1 cellular context compared by ENCODE assay signal in genomic region chr20:49278817-49279676, GRCh38.
TF ChIP-seq lines count a peak whose summit lies in the region.

No MANE protein-coding gene starts in this region.

TF ChIP-seq in HepG2, 621 proteins besides CTCF, POLR2A, EP300 and RAD21 (continued from another document):
- TF ChIP-seq THAP8 (CRISPR knock-in tag; IDR thresholded peaks at IDR 0.05; ENCODE audit: borderline replicate concordance) = 0 out of 2 replicates have a peak, but pooled peaks have one; percentile 35
- 0 out of 2 replicates have a peak, but pooled peaks have one; percentile 25 for TF ChIP-seq ZSCAN9 (CRISPR knock-in tag; IDR thresholded peaks at IDR 0.05; ENCODE audit: borderline replicate concordance)
- peak; percentile 79; the same call in 1 of the 2 replicates for TF ChIP-seq ZNF20 (CRISPR knock-in tag; IDR thresholded peaks at IDR 0.05)
- TF ChIP-seq ZSCAN29 (CRISPR knock-in tag; conservative IDR thresholded peaks at IDR 0.05) = no peak
- no peak for TF ChIP-seq ZNF124 (CRISPR knock-in tag; IDR thresholded peaks at IDR 0.05)
- no peak for TF ChIP-seq ZNF496 (CRISPR knock-in tag; IDR thresholded peaks at IDR 0.05; ENCODE audit: insufficient replicate concordance)
- no peak for TF ChIP-seq ZMAT3 (CRISPR knock-in tag; conservative IDR thresholded peaks at IDR 0.05)
- TF ChIP-seq NFRKB (IDR thresholded peaks at IDR 0.05) = no peak
- peak; percentile 91 for TF ChIP-seq ZNF546 (CRISPR knock-in tag; conservative IDR thresholded peaks at IDR 0.05)
- no peak; the same call in 1 of the 2 replicates for TF ChIP-seq ZBTB7A (CRISPR knock-in tag; IDR thresholded peaks at IDR 0.05)
- TF ChIP-seq ZNF33A (CRISPR knock-in tag; IDR thresholded peaks at IDR 0.05; ENCODE audit: borderline replicate concordance) = 0 out of 2 replicates have a peak, but pooled peaks have one; percentile 7
- no peak for TF ChIP-seq NFKBIZ (CRISPR knock-in tag; IDR thresholded peaks at IDR 0.05)
- no peak for TF ChIP-seq ZNF709 (CRISPR knock-in tag; IDR thresholded peaks at IDR 0.05)
- no peak; the same call in 1 of the 2 replicates for TF ChIP-seq NCOA5 (CRISPR knock-in tag; IDR thresholded peaks at IDR 0.05)
- no peak for TF ChIP-seq TAF15 (IDR thresholded peaks at IDR 0.05; ENCODE audit: low read depth, low read length, poor library complexity, severe bottlenecking)
- TF ChIP-seq ZNF773 (CRISPR knock-in tag; IDR thresholded peaks at IDR 0.05; ENCODE audit: borderline replicate concordance) = no peak; the same call in 1 of the 2 replicates
- TF ChIP-seq JUN (CRISPR knock-in tag; IDR thresholded peaks at IDR 0.05) = no peak
- TF ChIP-seq UBTF (CRISPR knock-in tag; IDR thresholded peaks at IDR 0.05) = no peak
- TF ChIP-seq ZNF766 (CRISPR knock-in tag; IDR thresholded peaks at IDR 0.05; ENCODE audit: borderline replicate concordance) = no peak
- no peak for TF ChIP-seq ZBTB44 (CRISPR knock-in tag; IDR thresholded peaks at IDR 0.05)
- TF ChIP-seq PITX1 (CRISPR knock-in tag; IDR thresholded peaks at IDR 0.05) = 0 out of 2 replicates have a peak, but pooled peaks have one; percentile 1
- TF ChIP-seq MTERF4 (CRISPR knock-in tag; IDR thresholded peaks at IDR 0.05) = no peak
- TF ChIP-seq AKAP8 (CRISPR knock-in tag; IDR thresholded peaks at IDR 0.05) = no peak
- TF ChIP-seq REL (CRISPR knock-in tag; conservative IDR thresholded peaks at IDR 0.05) = no peak
- no peak for TF ChIP-seq PCBP1 (IDR thresholded peaks at IDR 0.05; ENCODE audit: borderline replicate concordance, low read depth, low read length)
- no peak for TF ChIP-seq ZFP41 (CRISPR knock-in tag; IDR thresholded peaks at IDR 0.05; ENCODE audit: borderline replicate concordance)
- no peak; the same call in 1 of the 2 replicates for TF ChIP-seq ZFP82 (CRISPR knock-in tag; IDR thresholded peaks at IDR 0.05; ENCODE audit: borderline replicate concordance)
- TF ChIP-seq NPAS2 (CRISPR knock-in tag; IDR thresholded peaks at IDR 0.05; ENCODE audit: borderline replicate concordance) = no peak
- TF ChIP-seq ZNF335 (CRISPR knock-in tag; IDR thresholded peaks at IDR 0.05) = no peak; the same call in 1 of the 2 replicates
- no peak; the same call in 1 of the 2 replicates for TF ChIP-seq SSRP1 (CRISPR knock-in tag; IDR thresholded peaks at IDR 0.05)
- TF ChIP-seq CAMTA2 (CRISPR knock-in tag; IDR thresholded peaks at IDR 0.05; ENCODE audit: borderline replicate concordance) = no peak
- no peak for TF ChIP-seq NFE2 (CRISPR knock-in tag; IDR thresholded peaks at IDR 0.05)
- TF ChIP-seq ZNF644 (CRISPR knock-in tag; IDR thresholded peaks at IDR 0.05; ENCODE audit: low read depth) = no peak
- no peak for TF ChIP-seq ZFP1 (CRISPR knock-in tag; IDR thresholded peaks at IDR 0.05)
- no peak for TF ChIP-seq PLRG1 (conservative IDR thresholded peaks at IDR 0.05)
- no peak for TF ChIP-seq RBM39 (IDR thresholded peaks at IDR 0.05; ENCODE audit: low read depth, low read length, poor library complexity, severe bottlenecking)
- TF ChIP-seq ZNF253 (CRISPR knock-in tag; IDR thresholded peaks at IDR 0.05; ENCODE audit: borderline replicate concordance) = no peak; the same call in 1 of the 2 replicates
- TF ChIP-seq ZNF564 (CRISPR knock-in tag; IDR thresholded peaks at IDR 0.05) = 0 out of 2 replicates have a peak, but pooled peaks have one; percentile 31
- no peak; the same call in 1 of the 2 replicates for TF ChIP-seq MLXIP (CRISPR knock-in tag; IDR thresholded peaks at IDR 0.05; ENCODE audit: borderline replicate concordance)
- peak; percentile 26 for TF ChIP-seq AGO2 (optimal IDR thresholded peaks at IDR 0.05; ENCODE audit: low read depth, low read length)
- no peak for TF ChIP-seq NONO (IDR thresholded peaks at IDR 0.05)
- TF ChIP-seq NONO (CRISPR knock-in tag; conservative IDR thresholded peaks at IDR 0.05) = no peak
- TF ChIP-seq FOXK1 (CRISPR knock-in tag; IDR thresholded peaks at IDR 0.05; ENCODE audit: borderline replicate concordance, low read depth) = no peak; the same call in 1 of the 2 replicates
- TF ChIP-seq IRF9 (CRISPR knock-in tag; IDR thresholded peaks at IDR 0.05; ENCODE audit: borderline replicate concordance) = no peak
- TF ChIP-seq STAT5B (CRISPR knock-in tag; IDR thresholded peaks at IDR 0.05) = no peak
- TF ChIP-seq SAFB2 (CRISPR knock-in tag; IDR thresholded peaks at IDR 0.05; ENCODE audit: borderline replicate concordance, low read depth) = no peak
- no peak; the same call in 1 of the 2 replicates for TF ChIP-seq ELF4 (CRISPR knock-in tag; IDR thresholded peaks at IDR 0.05; ENCODE audit: borderline replicate concordance)
- TF ChIP-seq FOXM1 (CRISPR knock-in tag; IDR thresholded peaks at IDR 0.05) = no peak
- no peak for TF ChIP-seq SOX5 (CRISPR knock-in tag; IDR thresholded peaks at IDR 0.05; ENCODE audit: borderline replicate concordance)
- no peak for TF ChIP-seq SNAPC2 (CRISPR knock-in tag; IDR thresholded peaks at IDR 0.05)
